In genomic region chr12:614727-615060, GRCh38 we compare ENCODE assay signal across 14 cellular contexts. TPM values are rescaled to one million over a fixed set of nuclear protein-coding genes. Genes with fewer than 3 reads are reported as not detected.
A peak's percentile ranks its signal among the peaks of the same experiment; 100 is the strongest.
DNase-seq lines count a peak whose midpoint lies in the region; ATAC-seq and TF ChIP-seq lines count a peak whose summit lies in the region.
"Had no signal": no experiment of that assay in that cellular context is flagged by ENCODE, and none has a peak within 500 bp of the region (broad histone marks: within the 10 kb centered on the region; RNA-seq: fewer than 3 reads in every experiment).

No MANE protein-coding gene starts in this region.

- H3K4me2 ChIP-seq in BLaER1 treated with 17β-estradiol and CSF1 and Interleukin-3, amounts not matched to agents 10 nM and 100 nM, result peak overlapping the region; percentile 62 to 92 (median 79)

- H4K20me1 ChIP-seq in BLaER1 treated with 17β-estradiol and CSF1 and Interleukin-3, amounts not matched to agents 10 nM and 100 nM, result no peaks in the 10 kb centered on the region

- no peaks in the 10 kb centered on the region for H3K27me3 ChIP-seq in BLaER1 treated with 17β-estradiol and CSF1 and Interleukin-3, amounts not matched to agents 10 nM and 100 nM
- no peaks in the 10 kb centered on the region for H3K27me3 ChIP-seq in endodermal cell (ENCODE audit: control insufficient read depth, insufficient read depth, low read length, poor library complexity, severe bottlenecking)
- H3K27me3 ChIP-seq: brain microvascular endothelial cell had no signal

- WGBS in endodermal cell (ENCODE audit: insufficient coverage in 1 of 2, insufficient read length in 1 of 2), 2 experiments, result 90 to 93% methylated on average over 8 to 10 of the region's 10 CpGs

- H3K4me3 Mint-ChIP-seq in endodermal cell, result no peak overlapping the region
- H3K4me3 Mint-ChIP-seq: activated naive CD4-positive, alpha-beta T cell treated with anti-CD3 and anti-CD28 coated beads, Interleukin-2, amount 50 U/mL, for 24 hours; activated T-cell treated with anti-CD3 and anti-CD28 coated beads, Interleukin-2, amount 50 U/mL, for 24 hours; mesothelial cell of epicardium had no signal

- peak overlapping the region in 9 of 11 experiments; percentile 16 to 38 (median 24); a peak in 9 of 22 replicates for H3K9ac ChIP-seq in BLaER1 treated with 17β-estradiol and CSF1 and Interleukin-3, amounts not matched to agents 10 nM and 100 nM
- H3K9ac ChIP-seq in endodermal cell (ENCODE audit: extremely low read depth, low read length, poor library complexity, severe bottlenecking), result no peak overlapping the region

- intact Hi-C loops in posterior vena cava (cut with DNase I), result no loop called here
- intact Hi-C loops in left colon (cut with DNase I, micrococcal nuclease), result no loop called here

- ATAC-seq in left colon, result no peak

- H3K4me1 Mint-ChIP-seq in endodermal cell, result peaks cover 24% of the 10 kb centered on the region
- H3K4me1 Mint-ChIP-seq: mesothelial cell of epicardium had no signal

- H3K4me1 ChIP-seq in BLaER1 treated with 17β-estradiol and CSF1 and Interleukin-3, amounts not matched to agents 10 nM and 100 nM, result peaks cover 77 to 100% (median 97%) of the 10 kb centered on the region in 10 experiments
- no peaks in the 10 kb centered on the region for H3K4me1 ChIP-seq in endodermal cell (ENCODE audit: control insufficient read depth, insufficient read depth, low read length)

- peak; percentile 17 for DNase-seq in Jurkat, Clone E6-1 (ENCODE audit: low read depth, low spot score)
- DNase-seq in endodermal cell, result no peak
- peak; percentile 43 for DNase-seq in posterior vena cava (ENCODE audit: low spot score)
- DNase-seq in AG20443 (ENCODE audit: low spot score), result no peak
- DNase-seq in mucosa of gallbladder (ENCODE audit: low spot score), result no peak
- no peak for DNase-seq in left colon
- DNase-seq: brain microvascular endothelial cell, KG1 had no signal

- no peak for TF ChIP-seq CTCF in endodermal cell (conservative IDR thresholded peaks at IDR 0.05)

- peak overlapping the region in 10 of 11 experiments; percentile 8 to 78 (median 41); a peak in 17 of 22 replicates for H3K27ac ChIP-seq in BLaER1 treated with 17β-estradiol and CSF1 and Interleukin-3, amounts not matched to agents 10 nM and 100 nM
- H3K27ac ChIP-seq in endodermal cell (ENCODE audit: low read depth, low read length), result no peak overlapping the region
- H3K27ac ChIP-seq: brain microvascular endothelial cell, RWPE1 had no signal

- no peaks in the 10 kb centered on the region for H3K9me3 ChIP-seq in BLaER1 treated with 17β-estradiol and CSF1 and Interleukin-3, amounts not matched to agents 10 nM and 100 nM (replicated peaks in 1 of 11)
- no peaks in the 10 kb centered on the region for H3K9me3 ChIP-seq in endodermal cell (ENCODE audit: control insufficient read depth, low read length)

- no peaks in the 10 kb centered on the region for H3K9me3 Mint-ChIP-seq in endodermal cell
- H3K9me3 Mint-ChIP-seq: activated naive CD4-positive, alpha-beta T cell treated with anti-CD3 and anti-CD28 coated beads, Interleukin-2, amount 50 U/mL, for 24 hours; activated T-cell treated with anti-CD3 and anti-CD28 coated beads, Interleukin-2, amount 50 U/mL, for 24 hours; mesothelial cell of epicardium had no signal

- no peaks in the 10 kb centered on the region for H3K36me3 ChIP-seq in BLaER1 treated with 17β-estradiol and CSF1 and Interleukin-3, amounts not matched to agents 10 nM and 100 nM
- H3K36me3 ChIP-seq in endodermal cell (ENCODE audit: control insufficient read depth, insufficient read depth, low read length), result no peaks in the 10 kb centered on the region
- H3K36me3 ChIP-seq: brain microvascular endothelial cell had no signal

- no peak overlapping the region for H3K4me3 ChIP-seq in BLaER1 treated with 17β-estradiol and CSF1 and Interleukin-3, amounts not matched to agents 10 nM and 100 nM
- H3K4me3 ChIP-seq in Jurkat, Clone E6-1 (ENCODE audit: low read length), result no peak overlapping the region
- no peak overlapping the region for H3K4me3 ChIP-seq in endodermal cell (ENCODE audit: low read length)

- H3K27me3 Mint-ChIP-seq in endodermal cell (ENCODE audit: insufficient read depth), result peaks cover 3% of the 10 kb centered on the region
- H3K27me3 Mint-ChIP-seq: activated naive CD4-positive, alpha-beta T cell treated with anti-CD3 and anti-CD28 coated beads, Interleukin-2, amount 50 U/mL, for 24 hours; activated T-cell treated with anti-CD3 and anti-CD28 coated beads, Interleukin-2, amount 50 U/mL, for 24 hours had no signal

- no peaks in the 10 kb centered on the region for H3K36me3 Mint-ChIP-seq in endodermal cell (ENCODE audit: low read depth)
- H3K36me3 Mint-ChIP-seq: activated naive CD4-positive, alpha-beta T cell treated with anti-CD3 and anti-CD28 coated beads, Interleukin-2, amount 50 U/mL, for 24 hours; mesothelial cell of epicardium had no signal

- H3K27ac Mint-ChIP-seq in endodermal cell, result peak overlapping the region; percentile 37
- H3K27ac Mint-ChIP-seq: activated naive CD4-positive, alpha-beta T cell treated with anti-CD3 and anti-CD28 coated beads, Interleukin-2, amount 50 U/mL, for 24 hours; activated T-cell treated with anti-CD3 and anti-CD28 coated beads, Interleukin-2, amount 50 U/mL, for 24 hours; mesothelial cell of epicardium had no signal

RNA-seq across cellular contexts. Expression of gene NINJ2, which starts 48.6 kb away (rescaled TPM):
- 28.6 TPM for polyA plus RNA-seq in Jurkat, Clone E6-1 (2012; ENCODE audit: insufficient read depth, insufficient read length)
- total RNA-seq in endodermal cell, result 1 to 10 TPM in 1 of 2 donors, under 1 TPM in 1; 0.73 to 5.1 TPM
- not detected for polyA plus RNA-seq in endodermal cell (2013, experiment 1 of 2)
- polyA plus RNA-seq in endodermal cell (2013, experiment 2 of 2), result 0.41 TPM
- total RNA-seq in posterior vena cava, result 1 to 10 TPM; 4.6 to 5.6 TPM
- total RNA-seq in mucosa of gallbladder, result 1.7 TPM
- total RNA-seq in left colon, result 1 to 10 TPM; 3.3 to 5.5 TPM
- total RNA-seq: H4 had no signal

Comparison
In these comparisons a context has a peak if more than half of its experiments do, and no peak if none do; other contexts are left out.
1. DNase-seq: peak in Jurkat, Clone E6-1 (single experiment) and posterior vena cava (single experiment); none in endodermal cell (single experiment), AG20443 (single experiment), mucosa of gallbladder (single experiment) and left colon (0 of 2).